ENCODE assay signal across 1 cellular context in the genomic region with DNA sequence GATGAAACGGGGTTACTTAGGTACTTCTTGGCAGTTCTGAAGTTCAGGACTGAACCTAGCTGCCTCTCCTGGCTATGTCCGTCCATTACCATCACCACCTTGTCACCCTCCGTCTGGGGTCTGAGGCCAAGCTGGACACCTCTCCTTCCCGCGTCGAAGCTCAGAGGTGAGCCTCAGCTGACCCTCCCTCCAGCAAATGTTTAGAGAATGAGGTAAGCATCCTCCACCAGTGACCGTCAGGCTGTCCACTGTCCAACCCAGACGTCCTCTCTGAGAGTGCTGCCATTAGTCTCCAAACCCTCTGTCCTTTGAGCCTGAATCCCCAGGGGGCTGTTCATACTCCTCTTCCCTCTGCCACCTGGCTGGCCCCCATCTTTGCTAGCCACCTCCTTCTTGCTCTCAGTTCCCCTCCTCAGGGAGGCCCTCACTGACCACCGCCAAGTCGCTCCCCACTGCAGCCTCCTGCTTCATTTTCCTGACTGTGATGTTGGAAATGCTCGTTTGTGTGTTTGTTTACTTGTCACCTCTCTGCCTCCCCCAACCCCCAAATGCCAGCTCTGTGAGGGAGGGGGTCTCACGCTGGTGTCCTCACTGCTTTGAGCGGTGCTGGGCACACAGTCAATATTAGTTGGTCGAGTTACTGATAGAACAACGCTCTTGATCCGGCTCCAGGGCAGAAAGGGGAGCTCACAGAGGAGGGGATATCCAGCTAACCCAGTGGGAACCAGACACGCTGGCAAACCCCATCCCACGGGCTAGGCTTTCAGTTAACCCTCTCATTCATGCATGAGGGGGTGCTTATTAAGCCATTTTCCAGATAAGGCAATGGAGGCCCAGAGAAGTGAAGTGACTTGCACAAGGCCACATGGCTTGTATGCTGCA.
TF ChIP-seq lines count a peak whose summit lies in the region.

No MANE protein-coding gene starts in this region.

TF ChIP-seq in GM12878, 131 proteins besides CTCF, POLR2A, EP300 and RAD21 (continued from another document):
- TF ChIP-seq MEF2A (IDR thresholded peaks at IDR 0.05; ENCODE audit: insufficient read depth, low read depth, low read length) (no peak), MYB (IDR thresholded peaks at IDR 0.05; ENCODE audit: borderline replicate concordance, low read depth, low read length) (no peak), RELA (IDR thresholded peaks at IDR 0.05; ENCODE audit: borderline replicate concordance, partially characterized antibody) (no peak), EZH2 (IDR thresholded peaks at IDR 0.05; ENCODE audit: borderline replicate concordance, control insufficient read depth, low read depth, low read length) (no peak), HDGF (IDR thresholded peaks at IDR 0.05) (0 out of 2 replicates have a peak, but pooled peaks have one; percentile 14), MEF2B (IDR thresholded peaks at IDR 0.05; ENCODE audit: partially characterized antibody, poor library complexity, severe bottlenecking) (peak; percentile 14)
- TF ChIP-seq, protein P1, sequence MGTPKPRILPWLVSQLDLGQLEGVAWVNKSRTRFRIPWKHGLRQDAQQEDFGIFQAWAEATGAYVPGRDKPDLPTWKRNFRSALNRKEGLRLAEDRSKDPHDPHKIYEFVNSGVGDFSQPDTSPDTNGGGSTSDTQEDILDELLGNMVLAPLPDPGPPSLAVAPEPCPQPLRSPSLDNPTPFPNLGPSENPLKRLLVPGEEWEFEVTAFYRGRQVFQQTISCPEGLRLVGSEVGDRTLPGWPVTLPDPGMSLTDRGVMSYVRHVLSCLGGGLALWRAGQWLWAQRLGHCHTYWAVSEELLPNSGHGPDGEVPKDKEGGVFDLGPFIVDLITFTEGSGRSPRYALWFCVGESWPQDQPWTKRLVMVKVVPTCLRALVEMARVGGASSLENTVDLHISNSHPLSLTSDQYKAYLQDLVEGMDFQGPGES (IDR thresholded peaks at IDR 0.05): no peak
TF ChIP-seq in GM12878: peak in this region for 3.
